ENCODE assay signal across 1 cellular context in genomic region chr3:49787182-49787464, GRCh38.
TF ChIP-seq lines count a peak whose summit lies in the region.

No MANE protein-coding gene starts in this region.

TF ChIP-seq in HepG2, 621 proteins besides CTCF, POLR2A, EP300 and RAD21:
- TF ChIP-seq KLF13 (CRISPR knock-in tag; IDR thresholded peaks at IDR 0.05): no peak
- 0 out of 2 replicates have a peak, but pooled peaks have one; percentile 14 for TF ChIP-seq ZNF615 (CRISPR knock-in tag; IDR thresholded peaks at IDR 0.05; ENCODE audit: borderline replicate concordance)
- TF ChIP-seq DMTF1 (CRISPR knock-in tag; IDR thresholded peaks at IDR 0.05): 0 out of 2 replicates have a peak, but pooled peaks have one; percentile 46
- TF ChIP-seq ZMYM3 (CRISPR knock-in tag; IDR thresholded peaks at IDR 0.05): 0 out of 2 replicates have a peak, but pooled peaks have one; percentile 7
